Comparison of ENCODE assay signal across 1 cellular context in the genomic region with DNA sequence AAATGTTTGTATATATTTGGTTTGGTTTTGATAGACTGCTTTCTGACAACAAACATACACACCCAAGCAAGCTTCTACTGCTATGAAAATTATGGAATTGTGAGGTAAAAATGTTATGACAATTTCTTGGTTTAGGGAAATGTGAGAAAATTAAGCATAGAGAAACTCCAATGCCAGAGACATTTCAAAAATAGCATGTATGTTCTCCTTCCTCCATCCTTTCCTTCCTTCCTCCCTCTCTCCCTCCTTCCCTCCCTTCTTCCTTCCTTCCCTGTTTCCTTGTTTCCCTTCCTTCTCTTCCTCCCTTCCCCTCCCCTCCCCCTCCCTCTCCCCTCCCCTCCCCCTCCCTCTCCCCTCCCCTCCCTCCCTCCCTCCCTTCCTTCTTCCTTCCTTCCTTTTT.
A peak's percentile ranks its signal among the peaks of the same experiment; 100 is the strongest.
TF ChIP-seq lines count a peak whose summit lies in the region.

No MANE protein-coding gene starts in this region.

TF ChIP-seq in HepG2, 621 proteins besides CTCF, POLR2A, EP300 and RAD21 (continued from another document):
- TF ChIP-seq ZIK1 (CRISPR knock-in tag; IDR thresholded peaks at IDR 0.05; ENCODE audit: borderline replicate concordance, low read depth), result no peak
- no peak for TF ChIP-seq ELF1 (CRISPR knock-in tag; IDR thresholded peaks at IDR 0.05)
- no peak for TF ChIP-seq IRF2 (CRISPR knock-in tag; IDR thresholded peaks at IDR 0.05)
- TF ChIP-seq PCBP2 (optimal IDR thresholded peaks at IDR 0.05; ENCODE audit: low read depth, low read length, poor library complexity, severe bottlenecking), result peak; percentile 60
- TF ChIP-seq PCBP1 (IDR thresholded peaks at IDR 0.05; ENCODE audit: borderline replicate concordance, low read depth, low read length), result peak; percentile 85; the same call in 1 of the 2 replicates
- TF ChIP-seq ZNF792 (CRISPR knock-in tag; IDR thresholded peaks at IDR 0.05), result no peak
- no peak for TF ChIP-seq ARNTL (CRISPR knock-in tag; IDR thresholded peaks at IDR 0.05)
- TF ChIP-seq ZNF446 (CRISPR knock-in tag; IDR thresholded peaks at IDR 0.05), result no peak
- TF ChIP-seq, protein P1, sequence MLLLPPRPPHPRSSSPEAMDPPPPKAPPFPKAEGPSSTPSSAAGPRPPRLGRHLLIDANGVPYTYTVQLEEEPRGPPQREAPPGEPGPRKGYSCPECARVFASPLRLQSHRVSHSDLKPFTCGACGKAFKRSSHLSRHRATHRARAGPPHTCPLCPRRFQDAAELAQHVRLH (CRISPR knock-in tag; IDR thresholded peaks at IDR 0.05; ENCODE audit: borderline replicate concordance, low read depth), result no peak
- no peak for TF ChIP-seq ZNF136 (CRISPR knock-in tag; IDR thresholded peaks at IDR 0.05; ENCODE audit: low read depth)
